ENCODE assay signal across 9 cellular contexts in the genomic region with DNA sequence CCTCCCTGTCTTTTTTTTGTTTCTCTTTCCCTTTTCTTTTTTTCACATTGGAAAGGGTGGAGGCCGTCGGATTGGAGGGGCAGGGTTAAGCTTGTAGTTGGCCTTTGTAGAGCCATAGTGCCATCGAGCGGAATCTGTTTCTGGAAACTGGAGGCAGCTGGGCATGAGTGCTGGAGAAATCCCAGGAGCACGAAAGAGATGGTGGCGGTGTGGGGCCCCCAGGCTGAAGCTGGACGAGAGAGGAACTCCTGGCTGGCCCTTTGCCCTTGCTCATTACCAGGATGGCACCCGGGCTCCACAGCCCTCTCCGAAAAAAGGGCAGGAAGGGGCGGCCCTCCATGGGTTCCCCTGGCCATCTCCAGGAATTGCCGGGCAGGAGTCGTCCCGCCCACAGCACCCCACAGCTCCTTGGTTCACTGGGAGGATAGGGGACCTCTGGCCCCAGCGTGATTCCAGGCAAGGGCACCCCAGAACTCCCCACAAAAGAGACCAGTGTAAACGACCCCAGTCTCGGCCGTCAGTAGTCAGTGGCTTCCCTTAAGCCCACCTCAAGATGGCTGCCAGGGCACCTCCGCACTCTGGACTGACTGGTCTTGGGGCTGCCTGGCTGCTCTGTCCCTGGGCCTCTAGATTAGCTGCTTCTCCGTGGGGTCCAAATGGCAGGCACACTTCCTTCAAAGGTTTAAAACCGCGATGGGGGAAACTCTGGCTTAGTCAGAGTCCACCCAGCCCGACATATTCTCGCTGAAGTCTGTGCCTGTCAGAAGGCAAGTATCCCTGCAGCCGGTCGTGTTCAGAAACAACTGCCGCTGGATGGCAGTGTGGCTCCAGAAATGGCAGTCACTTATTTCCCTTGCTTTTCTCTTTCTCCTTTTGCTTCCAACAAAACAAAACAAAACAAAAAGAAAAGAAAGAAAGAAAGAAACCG.
DNase-seq lines count a peak whose midpoint lies in the region; ATAC-seq, FAIRE-seq and TF ChIP-seq lines count a peak whose summit lies in the region.
"Had no signal": no experiment of that assay in that cellular context is flagged by ENCODE, and none has a peak within 500 bp of the region (broad histone marks: within the 10 kb centered on the region; RNA-seq: fewer than 3 reads in every experiment).

No MANE protein-coding gene starts in this region.

- H3K27me3 ChIP-seq in H1 (replicated peaks in 1 of 4; ENCODE audit: control insufficient read depth in 3 of 4, extremely low read depth in 1 of 4, insufficient read depth in 3 of 4, low read length in 3 of 4), result no peaks in the 10 kb centered on the region

- H3K4ac ChIP-seq in H1 (replicated peaks; ENCODE audit: insufficient read length, low read depth, low read length), result no peak overlapping the region

- no peak overlapping the region for H3K18ac ChIP-seq in H1 (ENCODE audit: extremely low read depth, low read length)

- no peak for TF ChIP-seq POLR2A in H1 (IDR thresholded peaks at IDR 0.05; ENCODE audit: control extremely low read depth in 1 of 2, low read depth in 2 of 2, low read length in 2 of 2)

- H3K4me3 ChIP-seq in H1 (ENCODE audit: extremely low read depth in 1 of 4, insufficient read depth in 2 of 4, low read depth in 3 of 4, low read length in 4 of 4) (0 out of 8 replicates have a peak overlapping the region, but pooled peaks of 1 of the 4 experiments have one; percentile 19), mucosa of descending colon (no peak overlapping the region)

- H3K23me2 ChIP-seq in H1 (ENCODE audit: low read depth, low read length), result no peaks in the 10 kb centered on the region

- H3K4me2 ChIP-seq in H1 (ENCODE audit: insufficient read depth in 1 of 2, low read depth in 2 of 2, low read length in 2 of 2), result no peak overlapping the region; a peak in 1 of 4 replicates

- H4K91ac ChIP-seq in H1 (replicated peaks; ENCODE audit: insufficient read length, low read length), result no peak overlapping the region

- H3K14ac ChIP-seq in H1 (ENCODE audit: insufficient read length), result no peak overlapping the region

- no peak overlapping the region for H3K27ac ChIP-seq in H1 (ENCODE audit: low read depth, low read length)

- H3K56ac ChIP-seq in H1 (replicated peaks; ENCODE audit: insufficient read length, low read depth, low read length), result no peak overlapping the region

- H2BK12ac ChIP-seq in H1 (ENCODE audit: low read depth, low read length), result no peak overlapping the region

- intact Hi-C loops in mucosa of descending colon (cut with DNase I, micrococcal nuclease), result no loop called here

- no peaks in the 10 kb centered on the region for H4K20me1 ChIP-seq in H1 (replicated peaks in 1 of 2; ENCODE audit: control insufficient read depth in 1 of 2, insufficient read depth in 2 of 2, low read length in 2 of 2)

- no peak for TF ChIP-seq EP300 in H1 (IDR thresholded peaks at IDR 0.05; ENCODE audit: borderline replicate concordance in 1 of 2, low read depth in 2 of 2, low read length in 2 of 2)

- H2BK5ac ChIP-seq in H1 (ENCODE audit: low read depth, low read length), result no peak overlapping the region

- H2AFZ ChIP-seq in H1 (ENCODE audit: low read length), result no peak overlapping the region

- H2BK20ac ChIP-seq in H1 (ENCODE audit: low read length), result no peak overlapping the region

- H3K4me1 ChIP-seq in H1 (replicated peaks in 1 of 4; ENCODE audit: control insufficient read depth in 3 of 4, insufficient read depth in 4 of 4, low read length in 3 of 4) (peaks cover 0 to 3% (median 0%) of the 10 kb centered on the region in 4 experiments; a peak in 1 of 7 replicates), mucosa of descending colon (ENCODE audit: low read depth) (no peaks in the 10 kb centered on the region)
- H3K4me1 ChIP-seq: Caco-2 had no signal

- FAIRE-seq in H1 (lab: Jason Lieb, UNC), result no peak

- H2BK15ac ChIP-seq in H1 (ENCODE audit: low read length), result no peak overlapping the region

- peak; percentile 75 for ATAC-seq in mucosa of descending colon

- POLR2A ChIA-PET in H1 (lab: Charles Lee; ENCODE audit: partially characterized antibody), result interaction anchor here (0.8 kb wide), 1 partner anchor 10 kb away, joined by 3 read pairs; no protein-coding TSS in a partner anchor

- H3K9me3 ChIP-seq in H1 (ENCODE audit: insufficient read depth in 2 of 2, low read depth in 1 of 2, low read length in 1 of 2) (no peaks in the 10 kb centered on the region), mucosa of descending colon (no peaks in the 10 kb centered on the region)
- H3K9me3 ChIP-seq: Caco-2 had no signal

- H2AK5ac ChIP-seq in H1 (ENCODE audit: low read depth, low read length), result no peak overlapping the region

- no peak overlapping the region for H4K8ac ChIP-seq in H1 (ENCODE audit: extremely low read depth, insufficient read depth, low read length)

- no peaks in the 10 kb centered on the region; the same call in 1 of the 2 replicates for H3K79me1 ChIP-seq in H1 (ENCODE audit: low read depth, low read length)

- no peak overlapping the region for H4K5ac ChIP-seq in H1 (ENCODE audit: insufficient read length, low read depth, low read length)

- DNase-seq in NCI-H2081 (lab: John Stamatoyannopoulos, UW) (peak; percentile 43 to 49), NCI-H2081 treated with DMSO at 0.1 percent for 48 hours (lab: John Stamatoyannopoulos, UW) (no peak), NCI-H2227 treated with DMSO at 0.1 percent for 48 hours (lab: John Stamatoyannopoulos, UW) (peak; percentile 44), H1 (ENCODE audit: low read depth in 1 of 2, low spot score in 2 of 2) (peak; percentile 36 to 56), mucosa of descending colon (peak; percentile 25 to 69 (median 37)), NCI-H1436 treated with DMSO at 0.1 percent for 48 hours (lab: John Stamatoyannopoulos, UW) (no peak)
- peak; percentile 36 for DNase-seq in activated CD8-positive, alpha-beta memory T cell treated with anti-CD3 and anti-CD28 coated beads, Interleukin-2, amount 50 U/mL, for 1 hour (ENCODE audit: extremely low read depth)
- peak; percentile 26 for DNase-seq in stimulated activated naive CD4-positive, alpha-beta T cell treated with Interleukin-2 at 50 U/mL for 16 hours (lab: John Stamatoyannopoulos, UW)

- no peak overlapping the region for H2BK120ac ChIP-seq in H1 (replicated peaks; ENCODE audit: low read depth, low read length)

- TF ChIP-seq RAD21 in H1 (IDR thresholded peaks at IDR 0.05 in 1 of 2, conservative IDR thresholded peaks at IDR 0.05 in 1 of 2; ENCODE audit: low read depth in 2 of 2, low read length in 2 of 2), result peak; percentile 63 to 64

- TF ChIP-seq CTCF in H1 (IDR thresholded peaks at IDR 0.05; ENCODE audit: control extremely low read depth in 1 of 3, insufficient read depth in 1 of 3, low read depth in 1 of 3, low read length in 3 of 3), result peak; percentile 36 to 46 (median 43)
- TF ChIP-seq CTCF in mucosa of descending colon (IDR thresholded peaks at IDR 0.05), result no peak

- CTCF ChIA-PET in H1 (lab: Charles Lee; ENCODE audit: partially characterized antibody), result interaction anchor here (0.9 to 2.0 kb wide), 3 partner anchors 22 to 175 kb away, joined by 3 to 6 read pairs (median 3); no protein-coding TSS in a partner anchor

- H3K9ac ChIP-seq in H1 (replicated peaks in 1 of 4; ENCODE audit: extremely low read depth in 1 of 4, low read depth in 3 of 4, low read length in 3 of 4), result no peak overlapping the region

- WGBS in H1 (ENCODE audit: extremely low coverage in 1 of 2, insufficient coverage in 1 of 2, insufficient read length in 1 of 2, insufficient replicate concordance in 2 of 2, low coverage in 1 of 2, low lambda C conversion rate in 2 of 2, missing lambda C conversion rate in 1 of 2), 2 experiments, result 100% methylated on average over 4 of the region's 27 CpGs; no CpG with 5 or more reads in 1 of the 2 experiments

- H3K79me2 ChIP-seq in H1 (ENCODE audit: control insufficient read depth in 1 of 2, insufficient read depth in 2 of 2, low read length in 2 of 2), result no peaks in the 10 kb centered on the region; a peak in 1 of 4 replicates

- H3K36me3 ChIP-seq in H1 (ENCODE audit: control insufficient read depth in 2 of 4, insufficient read depth in 4 of 4, low read length in 3 of 4) (no peaks in the 10 kb centered on the region; a peak in 1 of 8 replicates), mucosa of descending colon (ENCODE audit: low read depth) (no peaks in the 10 kb centered on the region)

- no peak overlapping the region for H3K23ac ChIP-seq in H1 (ENCODE audit: insufficient read length)

TF ChIP-seq in H1, 55 proteins besides CTCF, POLR2A, EP300 and RAD21:
- 0 out of 2 replicates have a peak, but pooled peaks have one; percentile 29 for TF ChIP-seq YY1 (IDR thresholded peaks at IDR 0.05; ENCODE audit: low read depth, low read length)
- TF ChIP-seq EZH2 (IDR thresholded peaks at IDR 0.05; ENCODE audit: low read depth, low read length, severe bottlenecking), result no peak

Comparison
In these comparisons a context has a peak if more than half of its experiments do, and no peak if none do; other contexts are left out.
1. DNase-seq: peak in NCI-H2081 (2 of 2), NCI-H2227 treated with DMSO at 0.1 percent for 48 hours (single experiment), activated CD8-positive, alpha-beta memory T cell treated with anti-CD3 and anti-CD28 coated beads, Interleukin-2, amount 50 U/mL, for 1 hour (single experiment), H1 (2 of 2), mucosa of descending colon (3 of 3) and stimulated activated naive CD4-positive, alpha-beta T cell treated with Interleukin-2 at 50 U/mL for 16 hours (single experiment); none in NCI-H2081 treated with DMSO at 0.1 percent for 48 hours (single experiment) and NCI-H1436 treated with DMSO at 0.1 percent for 48 hours (single experiment).